8 cellular contexts compared by ENCODE assay signal in genomic region chr11:86740628-86741488, GRCh38. TPM values are rescaled to one million over a fixed set of nuclear protein-coding genes. Genes with fewer than 3 reads are reported as not detected.
DNase-seq lines count a peak whose midpoint lies in the region; ATAC-seq lines count a peak whose summit lies in the region.

No MANE protein-coding gene starts in this region.

- peak overlapping the region; percentile 1 to 40 for H3K9ac ChIP-seq in stomach smooth muscle (ENCODE audit: low read length in 2 of 2)

- peak overlapping the region in 1 of 2 donors; percentile 26 for H3K4me3 ChIP-seq in stomach smooth muscle (ENCODE audit: low read length in 2 of 2)

- H3K36me3 Mint-ChIP-seq in activated T-helper 2 cell treated with anti-CD3 and anti-CD28 coated beads, Interferon-gamma antibody, Interleukin-2, Interleukin-4, amounts not matched to agents 10 μg/mL and 5 μg/mL and 100 μg/mL, durations not matched to agents 14 hours and 24 hours and 36 hours (ENCODE audit: low read depth) = no peaks in the 10 kb centered on the region

- no peaks in the 10 kb centered on the region for H3K36me3 ChIP-seq in stomach smooth muscle (ENCODE audit: control insufficient read depth in 2 of 2, insufficient read depth in 2 of 2, low read length in 2 of 2)

- H3K27me3 Mint-ChIP-seq in activated T-helper 2 cell treated with anti-CD3 and anti-CD28 coated beads, Interferon-gamma antibody, Interleukin-2, Interleukin-4, amounts not matched to agents 10 μg/mL and 5 μg/mL and 100 μg/mL, durations not matched to agents 14 hours and 24 hours and 36 hours (ENCODE audit: low read depth) = no peaks in the 10 kb centered on the region

- no peak overlapping the region for H3K27ac Mint-ChIP-seq in activated T-helper 2 cell treated with anti-CD3 and anti-CD28 coated beads, Interferon-gamma antibody, Interleukin-2, Interleukin-4, amounts not matched to agents 10 μg/mL and 5 μg/mL and 100 μg/mL, durations not matched to agents 14 hours and 24 hours and 36 hours

- H3K4me3 Mint-ChIP-seq in activated T-helper 2 cell treated with anti-CD3 and anti-CD28 coated beads, Interferon-gamma antibody, Interleukin-2, Interleukin-4, amounts not matched to agents 10 μg/mL and 5 μg/mL and 100 μg/mL, durations not matched to agents 14 hours and 24 hours and 36 hours (ENCODE audit: low read depth) = no peak overlapping the region

- H3K4me1 ChIP-seq in stomach smooth muscle (ENCODE audit: control insufficient read depth, insufficient read depth, low read length) = peaks cover 51% of the 10 kb centered on the region

- H3K27me3 ChIP-seq in layer of hippocampus (ENCODE audit: control insufficient read depth, insufficient read depth, low read length) (no peaks in the 10 kb centered on the region), stomach smooth muscle (ENCODE audit: control insufficient read depth in 1 of 2, insufficient read depth in 2 of 2, low read length in 2 of 2) (no peaks in the 10 kb centered on the region)

- DNase-seq in EL (peak; percentile 98), NCI-H2227 (lab: John Stamatoyannopoulos, UW; ENCODE audit: unreplicated experiment) (peak; percentile 13), cerebellar cortex (ENCODE audit: low spot score) (peak; percentile 47)
- no peak for DNase-seq in activated T-helper 2 cell treated with anti-CD3 and anti-CD28 coated beads, Interferon-gamma antibody, Interleukin-2, Interleukin-4, amounts not matched to agents 10 μg/mL and 5 μg/mL and 100 μg/mL, durations not matched to agents 14 hours and 24 hours and 36 hours (ENCODE audit: low spot score)

- ATAC-seq in GM18858 (IDR thresholded peaks at IDR 0.05; ENCODE audit: unreplicated experiment) (no peak), GM21717 (IDR thresholded peaks at IDR 0.05; ENCODE audit: unreplicated experiment) (no peak)

- peaks cover 27% of the 10 kb centered on the region for H3K4me1 Mint-ChIP-seq in activated T-helper 2 cell treated with anti-CD3 and anti-CD28 coated beads, Interferon-gamma antibody, Interleukin-2, Interleukin-4, amounts not matched to agents 10 μg/mL and 5 μg/mL and 100 μg/mL, durations not matched to agents 14 hours and 24 hours and 36 hours (ENCODE audit: low read depth)

- H3K9me3 ChIP-seq in stomach smooth muscle (ENCODE audit: control insufficient read depth in 2 of 2, low read length in 2 of 2) = no peaks in the 10 kb centered on the region

- intact Hi-C loops in activated T-helper 2 cell treated with anti-CD3 and anti-CD28 coated beads, Interferon-gamma antibody, Interleukin-2, Interleukin-4, amounts not matched to agents 10 μg/mL and 5 μg/mL and 100 μg/mL, durations not matched to agents 14 hours and 24 hours and 36 hours (cut with micrococcal nuclease) = loop anchor here (1.0 to 5.0 kb wide), 4 partner anchors 104 to 284 kb away; no protein-coding TSS in a partner anchor

- peak overlapping the region; percentile 70 for H3K27ac ChIP-seq in layer of hippocampus (ENCODE audit: low read depth, low read length)
- H3K27ac ChIP-seq in stomach smooth muscle (ENCODE audit: low read length) = peak overlapping the region; percentile 92

- no peaks in the 10 kb centered on the region for H3K9me3 Mint-ChIP-seq in activated T-helper 2 cell treated with anti-CD3 and anti-CD28 coated beads, Interferon-gamma antibody, Interleukin-2, Interleukin-4, amounts not matched to agents 10 μg/mL and 5 μg/mL and 100 μg/mL, durations not matched to agents 14 hours and 24 hours and 36 hours

RNA-seq across cellular contexts. Expression of gene PRSS23, which starts 59.5 kb away (rescaled TPM):
- 4.5 and 5.4 TPM in 2 replicates for total RNA-seq in activated T-helper 2 cell treated with anti-CD3 and anti-CD28 coated beads, Interferon-gamma antibody, Interleukin-2, Interleukin-4, amounts not matched to agents 10 μg/mL and 5 μg/mL and 100 μg/mL, durations not matched to agents 14 hours and 24 hours and 36 hours
